8 cellular contexts compared by ENCODE assay signal in genomic region chr2:173966274-173967098, GRCh38. TPM values are rescaled to one million over a fixed set of nuclear protein-coding genes. Genes with fewer than 3 reads are reported as not detected.
DNase-seq lines count a peak whose midpoint lies in the region; ATAC-seq, FAIRE-seq and TF ChIP-seq lines count a peak whose summit lies in the region.

No MANE protein-coding gene starts in this region.

- TF ChIP-seq POLR2A in A549 (IDR thresholded peaks at IDR 0.05; ENCODE audit: low read length) = no peak

- CTCF ChIA-PET in A549 (lab: Yijun Ruan, JAX) = no interaction called here

- ATAC-seq in A549 = no peak
- no peak for ATAC-seq in GM19324 (IDR thresholded peaks at IDR 0.05; ENCODE audit: low FRiP score, unreplicated experiment)

- H3K4me1 Mint-ChIP-seq in brain = peaks cover 33% of the 10 kb centered on the region
- H3K4me1 Mint-ChIP-seq in mesothelial cell of epicardium = peaks cover 36% of the 10 kb centered on the region

- H3K36me3 Mint-ChIP-seq in brain (peaks cover 18% of the 10 kb centered on the region), mesothelial cell of epicardium (peaks cover 5% of the 10 kb centered on the region)

- peak; percentile 34 to 72 for DNase-seq in A549 (ENCODE audit: low read depth in 1 of 2, low spot score in 1 of 2)
- DNase-seq in HT-29 (ENCODE audit: low spot score) = peak; percentile 66
- DNase-seq in mesothelial cell of epicardium (ENCODE audit: low spot score in 2 of 2, unreplicated experiment in 2 of 2) = no peak
- no peak for DNase-seq in effector CD4-positive, alpha-beta T cell
- DNase-seq in KG1 (lab: John Stamatoyannopoulos, UW) = no peak
- no peak for DNase-seq in NCI-H526 (lab: John Stamatoyannopoulos, UW)

- no peak for FAIRE-seq in A549 (lab: Jason Lieb, UNC)

- H3K9me3 Mint-ChIP-seq in brain (peaks cover 2 to 10% (median 6%) of the 10 kb centered on the region in 5 experiments), mesothelial cell of epicardium (no peaks in the 10 kb centered on the region)

- peak overlapping the region; percentile 100 for H3K27ac ChIP-seq in A549

- peak overlapping the region; percentile 99 for H3K4me3 ChIP-seq in A549

- no peak; a peak in 1 of 5 replicates for TF ChIP-seq RAD21 in A549 (conservative IDR thresholded peaks at IDR 0.05 in 1 of 2, IDR thresholded peaks at IDR 0.05 in 1 of 2)

- TF ChIP-seq CTCF in A549 (IDR thresholded peaks at IDR 0.05) = no peak
- no peak for TF ChIP-seq CTCF in brain (conservative IDR thresholded peaks at IDR 0.05)
- TF ChIP-seq CTCF in mesothelial cell of epicardium (IDR thresholded peaks at IDR 0.05; ENCODE audit: unreplicated experiment) = no peak

- H3K4me3 Mint-ChIP-seq in brain (peak overlapping the region; percentile 92 to 99 (median 95)), mesothelial cell of epicardium (peak overlapping the region; percentile 99)

- H3K27ac Mint-ChIP-seq in brain = peak overlapping the region; percentile 98 to 100 (median 100)
- peak overlapping the region; percentile 100 for H3K27ac Mint-ChIP-seq in mesothelial cell of epicardium

- peaks cover 15% of the 10 kb centered on the region for H3K27me3 Mint-ChIP-seq in brain
- no peaks in the 10 kb centered on the region for H3K27me3 Mint-ChIP-seq in mesothelial cell of epicardium (ENCODE audit: low read depth)

- peaks cover 30% of the 10 kb centered on the region for H3K4me1 ChIP-seq in A549

- WGBS in A549 (ENCODE audit: missing lambda C conversion rate) = 19% methylated on average over 8 of the region's 8 CpGs

- H3K4me2 ChIP-seq in A549 = peak overlapping the region; percentile 95

- peaks cover 1% of the 10 kb centered on the region; the same call in 1 of the 3 replicates for H3K9me3 ChIP-seq in A549

- POLR2A ChIA-PET in A549 (lab: Yijun Ruan, JAX) = interaction anchor here (0.6 to 1.5 kb wide), 8 partner anchors 12 to 376 kb away, joined by 3 to 12 read pairs (median 4); no protein-coding TSS in a partner anchor

- TF ChIP-seq EP300 in A549 (IDR thresholded peaks at IDR 0.05) = no peak

TF ChIP-seq in A549, 52 proteins besides CTCF, POLR2A, EP300 and RAD21:
- TF ChIP-seq PBX3 (IDR thresholded peaks at IDR 0.05) = no peak
- no peak for TF ChIP-seq RCOR1 (IDR thresholded peaks at IDR 0.05; ENCODE audit: low read depth, low read length)
- TF ChIP-seq JUN (IDR thresholded peaks at IDR 0.05) = no peak
- no peak for TF ChIP-seq HOXB13 (CRISPR knock-in tag; IDR thresholded peaks at IDR 0.05; ENCODE audit: low read depth)
- TF ChIP-seq MAX (IDR thresholded peaks at IDR 0.05) = no peak
- TF ChIP-seq PHF8 (IDR thresholded peaks at IDR 0.05; ENCODE audit: borderline replicate concordance, low read depth) = no peak
- TF ChIP-seq E2F6 (IDR thresholded peaks at IDR 0.05; ENCODE audit: borderline replicate concordance, low read depth) = no peak
- no peak for TF ChIP-seq TFCP2L1 (CRISPR knock-in tag; IDR thresholded peaks at IDR 0.05)
- no peak for TF ChIP-seq BCL3 (IDR thresholded peaks at IDR 0.05)
- no peak for TF ChIP-seq RNF2 (IDR thresholded peaks at IDR 0.05; ENCODE audit: borderline replicate concordance, low read depth)
- TF ChIP-seq KDM1A (IDR thresholded peaks at IDR 0.05; ENCODE audit: low read depth) = no peak
- TF ChIP-seq ZC3H11A (IDR thresholded peaks at IDR 0.05) = no peak
- no peak for TF ChIP-seq REST (IDR thresholded peaks at IDR 0.05)
- no peak for TF ChIP-seq FOSL2 (IDR thresholded peaks at IDR 0.05)
- no peak for TF ChIP-seq FOSL2 (CRISPR knock-in tag; IDR thresholded peaks at IDR 0.05)
- TF ChIP-seq EHMT2 (IDR thresholded peaks at IDR 0.05; ENCODE audit: low read depth) = no peak
- no peak for TF ChIP-seq ATOH8 (CRISPR knock-in tag; IDR thresholded peaks at IDR 0.05; ENCODE audit: low read depth)
- TF ChIP-seq ZNF302 (CRISPR knock-in tag; IDR thresholded peaks at IDR 0.05) = no peak
- TF ChIP-seq USF2 (IDR thresholded peaks at IDR 0.05) = no peak
- TF ChIP-seq RARB (CRISPR knock-in tag; IDR thresholded peaks at IDR 0.05) = no peak

RNA-seq across cellular contexts. Expression of gene SP3, which starts 1.3 kb away (rescaled TPM):
- polyA plus RNA-seq in A549 (2011; rRNA removed) = 83.1 and 94.5 TPM in 2 replicates
- polyA plus RNA-seq in A549 (2012; cell fraction: cytosol; rRNA removed) = 16.8 and 21.8 TPM in 2 replicates
- 10.8 and 11.8 TPM in 2 replicates for polyA plus RNA-seq in A549 (2012; cell fraction: nucleus; rRNA removed)
- 40.1 to 41.8 TPM (median 40.3 TPM) in 3 replicates for polyA plus RNA-seq in A549 (2017; fragmentation: RNase III; extraction: RNeasy Plus Mini Kit Qiagen cat#74134 plus additional on column Dnase treatment)
- 80.7 and 84.4 TPM in 2 replicates for polyA minus RNA-seq in A549 (2011; rRNA and poly(A)+ RNA removed)
- total RNA-seq in HT-29 (2014; rRNA removed; shearing (Covaris generic)) = 102 and 104 TPM in 2 replicates
- polyA plus RNA-seq in brain (ENCODE audit: insufficient read depth, low read depth, low replicate concordance) = 21.2 TPM
- 106 to 113 TPM (median 110 TPM) in 3 replicates for total RNA-seq in mesothelial cell of epicardium

Comparison
In these comparisons a context has a peak if more than half of its experiments do, and no peak if none do; other contexts are left out.
1. DNase-seq: peak in A549 (2 of 2) and HT-29 (single experiment); none in mesothelial cell of epicardium (0 of 2), effector CD4-positive, alpha-beta T cell (single experiment), KG1 (single experiment) and NCI-H526 (0 of 2).